1 cellular context compared by ENCODE assay signal in the genomic region with DNA sequence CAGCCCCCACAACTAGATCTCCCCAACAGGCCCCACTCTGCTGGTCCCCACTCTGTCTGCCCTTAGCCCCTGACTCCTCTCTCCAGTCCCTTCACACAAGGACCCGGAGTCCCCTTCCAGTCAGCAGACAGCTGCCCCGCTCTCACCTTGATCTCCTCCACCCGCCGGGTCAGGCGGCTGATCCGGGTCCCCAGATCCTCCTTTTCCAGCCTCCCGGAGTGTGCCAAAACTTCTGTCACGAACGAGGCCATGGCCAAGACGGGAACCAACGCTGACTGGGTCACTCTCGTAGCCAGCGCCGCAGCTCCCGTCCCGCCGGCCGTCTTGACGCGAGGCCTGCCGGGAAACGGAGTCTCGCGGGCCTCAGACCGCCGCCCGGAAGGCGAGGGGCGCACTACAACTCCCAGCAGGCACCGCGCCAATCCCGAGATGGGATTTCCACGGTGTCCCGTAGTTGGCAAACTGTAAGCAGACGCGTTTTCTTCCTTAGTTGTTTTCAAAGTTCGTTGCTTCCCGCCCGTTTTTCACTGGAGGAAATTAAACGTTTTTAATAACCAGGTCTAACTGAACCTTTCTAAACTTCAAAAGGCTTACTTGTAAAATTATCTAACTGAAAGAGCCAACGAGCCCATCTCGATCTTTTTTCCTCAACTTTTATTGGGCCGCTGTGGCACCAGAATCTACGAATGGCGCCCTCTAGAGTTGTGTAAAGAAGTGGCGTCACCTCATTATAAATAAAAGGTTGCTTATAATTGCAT.
A peak's percentile ranks its signal among the peaks of the same experiment; 100 is the strongest.
TF ChIP-seq lines count a peak whose summit lies in the region.

A gene with protein sequence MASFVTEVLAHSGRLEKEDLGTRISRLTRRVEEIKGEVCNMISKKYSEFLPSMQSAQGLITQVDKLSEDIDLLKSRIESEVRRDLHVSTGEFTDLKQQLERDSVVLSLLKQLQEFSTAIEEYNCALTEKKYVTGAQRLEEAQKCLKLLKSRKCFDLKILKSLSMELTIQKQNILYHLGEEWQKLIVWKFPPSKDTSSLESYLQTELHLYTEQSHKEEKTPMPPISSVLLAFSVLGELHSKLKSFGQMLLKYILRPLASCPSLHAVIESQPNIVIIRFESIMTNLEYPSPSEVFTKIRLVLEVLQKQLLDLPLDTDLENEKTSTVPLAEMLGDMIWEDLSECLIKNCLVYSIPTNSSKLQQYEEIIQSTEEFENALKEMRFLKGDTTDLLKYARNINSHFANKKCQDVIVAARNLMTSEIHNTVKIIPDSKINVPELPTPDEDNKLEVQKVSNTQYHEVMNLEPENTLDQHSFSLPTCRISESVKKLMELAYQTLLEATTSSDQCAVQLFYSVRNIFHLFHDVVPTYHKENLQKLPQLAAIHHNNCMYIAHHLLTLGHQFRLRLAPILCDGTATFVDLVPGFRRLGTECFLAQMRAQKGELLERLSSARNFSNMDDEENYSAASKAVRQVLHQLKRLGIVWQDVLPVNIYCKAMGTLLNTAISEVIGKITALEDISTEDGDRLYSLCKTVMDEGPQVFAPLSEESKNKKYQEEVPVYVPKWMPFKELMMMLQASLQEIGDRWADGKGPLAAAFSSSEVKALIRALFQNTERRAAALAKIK (minus strand): TSS at position 277 of the 758 bp plus-strand sequence. CDS start 26 bp downstream, at position 251.

TF ChIP-seq in HEK293, 187 proteins besides CTCF, POLR2A, EP300 and RAD21 (continued from another document):
- TF ChIP-seq KLF10 (tag by site-specific recombination; IDR thresholded peaks at IDR 0.05) (peak; percentile 30; the same call in 1 of the 2 replicates), ZNF600 (tag by site-specific recombination; IDR thresholded peaks at IDR 0.05) (peak; percentile 59), ZNF350 (tag by site-specific recombination; IDR thresholded peaks at IDR 0.05) (no peak), ZBTB48 (tag by site-specific recombination; IDR thresholded peaks at IDR 0.05) (peak; percentile 93; the same call in 1 of the 2 replicates), ZNF133 (tag by site-specific recombination; IDR thresholded peaks at IDR 0.05) (no peak), HOXD13 (CRISPR knock-in tag; IDR thresholded peaks at IDR 0.05; ENCODE audit: borderline replicate concordance) (0 out of 2 replicates have a peak, but pooled peaks have one; percentile 72)
- TF ChIP-seq, protein P1, sequence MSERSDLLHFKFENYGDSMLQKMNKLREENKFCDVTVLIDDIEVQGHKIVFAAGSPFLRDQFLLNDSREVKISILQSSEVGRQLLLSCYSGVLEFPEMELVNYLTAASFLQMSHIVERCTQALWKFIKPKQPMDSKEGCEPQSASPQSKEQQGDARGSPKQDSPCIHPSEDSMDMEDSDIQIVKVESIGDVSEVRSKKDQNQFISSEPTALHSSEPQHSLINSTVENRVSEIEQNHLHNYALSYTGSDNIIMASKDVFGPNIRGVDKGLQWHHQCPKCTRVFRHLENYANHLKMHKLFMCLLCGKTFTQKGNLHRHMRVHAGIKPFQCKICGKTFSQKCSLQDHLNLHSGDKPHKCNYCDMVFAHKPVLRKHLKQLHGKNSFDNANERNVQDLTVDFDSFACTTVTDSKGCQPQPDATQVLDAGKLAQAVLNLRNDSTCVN (tag by site-specific recombination; optimal IDR thresholded peaks at IDR 0.05), result peak; percentile 50
